8 cellular contexts compared by ENCODE assay signal in genomic region chr20:34111057-34111711, GRCh38. TPM values are rescaled to one million over a fixed set of nuclear protein-coding genes. Genes with fewer than 3 reads are reported as not detected.
A peak's percentile ranks its signal among the peaks of the same experiment; 100 is the strongest.
DNase-seq lines count a peak whose midpoint lies in the region; ATAC-seq and TF ChIP-seq lines count a peak whose summit lies in the region.

No MANE protein-coding gene starts in this region.

- no peaks in the 10 kb centered on the region for H3K27me3 ChIP-seq in kidney epithelial cell (ENCODE audit: control insufficient read depth, insufficient read depth, low read length)
- H3K27me3 ChIP-seq in stomach: no peaks in the 10 kb centered on the region

- H3K27ac ChIP-seq in stomach: peak overlapping the region; percentile 95 to 100 (median 98)

- DNase-seq in NCI-H510A (lab: John Stamatoyannopoulos, UW) (peak; percentile 8), NCI-H510A treated with DMSO at 0.1 percent for 48 hours (lab: John Stamatoyannopoulos, UW) (no peak), NCI-H146 (lab: John Stamatoyannopoulos, UW) (peak; percentile 43), astrocyte of the hippocampus (ENCODE audit: low read depth, low spot score) (peak; percentile 51), kidney epithelial cell (ENCODE audit: low read depth) (no peak), stomach (no peak), HuH-7 (ENCODE audit: low spot score) (no peak)

- TF ChIP-seq POLR2A in stomach (IDR thresholded peaks at IDR 0.05): no peak

- WGBS in stomach, 5 donors: 0 to 1% (median 0%) methylated on average over 24 of the region's 24 CpGs

- H3K9me3 ChIP-seq in stomach: no peaks in the 10 kb centered on the region

- TF ChIP-seq CTCF in kidney epithelial cell (IDR thresholded peaks at IDR 0.05; ENCODE audit: insufficient read depth, low read length, poor library complexity, severe bottlenecking): no peak
- TF ChIP-seq CTCF in stomach (IDR thresholded peaks at IDR 0.05): no peak

- no peak for TF ChIP-seq EP300 in stomach (IDR thresholded peaks at IDR 0.05)

- no peak for ATAC-seq in GM19395 (IDR thresholded peaks at IDR 0.05; ENCODE audit: unreplicated experiment)

- H3K36me3 ChIP-seq in kidney epithelial cell (ENCODE audit: control insufficient read depth, insufficient read depth, low read length) (no peaks in the 10 kb centered on the region), stomach (peaks cover 0 to 17% (median 13%) of the 10 kb centered on the region in 4 donors)

- H3K4me1 ChIP-seq in stomach: peaks cover 41 to 56% (median 49%) of the 10 kb centered on the region in 4 donors

- peak overlapping the region; percentile 94 for H3K4me3 ChIP-seq in kidney epithelial cell (ENCODE audit: low read depth, low read length)
- H3K4me3 ChIP-seq in stomach: peak overlapping the region; percentile 79 to 98 (median 96)

- intact Hi-C loops in stomach (cut with DNase I; ENCODE audit: low total_unique reads): no loop called here

RNA-seq across cellular contexts. Expression of gene EIF2S2, which starts 0.9 kb away (rescaled TPM):
- 118 and 132 TPM in 2 replicates for total RNA-seq in kidney epithelial cell
- total RNA-seq in stomach: 10 to 100 TPM; 26.6 to 51.2 (median 42.9) TPM
- polyA plus RNA-seq in stomach: 10 to 100 TPM; 41.5 to 92.4 (median 56.5) TPM

Comparison
In these comparisons a context has a peak if more than half of its experiments do, and no peak if none do; other contexts are left out.
1. DNase-seq: peak in NCI-H510A (single experiment), NCI-H146 (single experiment) and astrocyte of the hippocampus (single experiment); none in NCI-H510A treated with DMSO at 0.1 percent for 48 hours (single experiment), kidney epithelial cell (single experiment), stomach (single experiment) and HuH-7 (single experiment).